18 cellular contexts compared by ENCODE assay signal in the genomic region with DNA sequence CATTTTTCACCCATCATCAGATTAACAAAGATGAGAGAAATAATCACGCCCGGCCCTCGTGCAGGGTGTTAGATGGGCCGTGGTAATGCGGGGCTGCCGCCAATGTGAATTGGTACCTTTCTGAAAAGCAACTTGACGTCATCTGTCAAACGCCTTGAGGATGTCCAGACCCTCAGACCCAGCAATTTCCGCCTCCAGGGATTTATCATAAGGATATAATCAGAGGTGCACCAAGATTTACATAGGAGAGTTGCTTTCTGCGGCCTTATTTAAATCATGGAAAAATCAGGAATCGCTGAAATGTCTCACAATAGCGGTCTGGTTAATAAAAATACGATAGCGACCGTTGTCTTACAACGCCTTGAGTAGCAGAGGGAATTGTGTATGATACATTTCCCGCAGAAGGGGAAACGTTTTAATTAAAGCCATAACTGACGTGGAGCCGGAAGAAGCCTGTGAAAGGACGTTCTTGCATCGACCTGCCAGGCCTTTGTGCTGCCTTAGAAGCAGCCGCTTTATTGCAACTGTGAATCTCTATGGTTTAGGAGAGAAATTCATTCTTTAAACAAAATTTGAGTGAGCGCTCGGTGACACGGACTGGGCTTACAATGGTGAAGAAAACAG. TPM values are rescaled to one million over a fixed set of nuclear protein-coding genes. Genes with fewer than 3 reads are reported as not detected.
DNase-seq lines count a peak whose midpoint lies in the region; ATAC-seq and TF ChIP-seq lines count a peak whose summit lies in the region.
"Had no signal": no experiment of that assay in that cellular context is flagged by ENCODE, and none has a peak within 500 bp of the region (broad histone marks: within the 10 kb centered on the region; RNA-seq: fewer than 3 reads in every experiment).

No MANE protein-coding gene starts in this region.

- H3K36me3 Mint-ChIP-seq in brain (no peaks in the 10 kb centered on the region), nephron progenitor cell (ENCODE audit: low read depth) (no peaks in the 10 kb centered on the region), type B pancreatic cell (no peaks in the 10 kb centered on the region), GM23338 (ENCODE audit: low read depth) (peaks cover 5% of the 10 kb centered on the region; the same call in 2 of the 3 replicates)

- H3K4me1 Mint-ChIP-seq in brain: peaks cover 51% of the 10 kb centered on the region
- peaks cover 31% of the 10 kb centered on the region for H3K4me1 Mint-ChIP-seq in nephron progenitor cell
- peaks cover 22% of the 10 kb centered on the region for H3K4me1 Mint-ChIP-seq in type B pancreatic cell (ENCODE audit: unreplicated experiment)
- H3K4me1 Mint-ChIP-seq in GM23338: peaks cover 12% of the 10 kb centered on the region

- H3K27me3 ChIP-seq in GM23338 (ENCODE audit: insufficient read depth): no peaks in the 10 kb centered on the region
- H3K27me3 ChIP-seq: Peyer's patch, SJSA1 had no signal

- no peak for ATAC-seq in GM23338
- no peak for ATAC-seq in stimulated activated naive CD8-positive, alpha-beta T cell treated with anti-CD3 and anti-CD28 coated beads, Interleukin-15, Interleukin-2, amounts not matched to agents 100 U/mL and 50 U/mL, for 24 hours

- no peak overlapping the region for H3K4me3 ChIP-seq in GM23338
- H3K4me3 ChIP-seq: Peyer's patch, SJSA1 had no signal

- H3F3A ChIP-seq in GM23338 (replicated peaks; ENCODE audit: low read depth): peaks cover 27% of the 10 kb centered on the region

- no peaks in the 10 kb centered on the region for H3K9me2 ChIP-seq in GM23338 (ENCODE audit: insufficient read depth)

- H3K4me3 Mint-ChIP-seq in brain: peak overlapping the region in 4 of 5 experiments; percentile 61 to 83 (median 76)
- peak overlapping the region; percentile 19 for H3K4me3 Mint-ChIP-seq in nephron progenitor cell
- peak overlapping the region; percentile 53 for H3K4me3 Mint-ChIP-seq in type B pancreatic cell
- no peak overlapping the region; the same call in 2 of the 3 replicates for H3K4me3 Mint-ChIP-seq in GM23338

- H3K4me2 ChIP-seq in GM23338: no peak overlapping the region

- H3K4me1 ChIP-seq in GM23338 (ENCODE audit: insufficient read depth): peaks cover 9% of the 10 kb centered on the region
- H3K4me1 ChIP-seq: Caco-2 had no signal

- peaks cover 10% of the 10 kb centered on the region for H3K79me2 ChIP-seq in GM23338 (replicated peaks; ENCODE audit: insufficient read depth)

- H3K36me3 ChIP-seq in GM23338 (ENCODE audit: insufficient read depth): no peaks in the 10 kb centered on the region
- H3K36me3 ChIP-seq: Peyer's patch had no signal

- no peak overlapping the region for H2AFZ ChIP-seq in GM23338

- H3K27ac Mint-ChIP-seq in brain (peak overlapping the region; percentile 79 to 99 (median 91)), nephron progenitor cell (no peak overlapping the region), type B pancreatic cell (peak overlapping the region; percentile 39), GM23338 (no peak overlapping the region)

- DNase-seq in NCI-H2227 treated with DMSO at 0.1 percent for 48 hours (lab: John Stamatoyannopoulos, UW) (peak; percentile 77), nephron progenitor cell (no peak), type B pancreatic cell (ENCODE audit: extremely low spot score, unreplicated experiment) (no peak), GM23338 (ENCODE audit: low spot score) (no peak), activated T-cell treated with anti-CD3 and anti-CD28 coated beads for 4 hours (no peak)
- DNase-seq in stimulated activated naive CD8-positive, alpha-beta T cell treated with anti-CD3 and anti-CD28 coated beads, Interleukin-15, Interleukin-2, amounts not matched to agents 100 U/mL and 50 U/mL, for 24 hours: no peak
- DNase-seq: ACHN; Caco-2; GF-D8; KBM-7; NCI-H1105; NCI-H2081 treated with DMSO at 0.1 percent for 48 hours; NCI-H510A; NCI-H748 treated with DMSO at 0.1 percent for 48 hours; NK-92 treated with Interleukin-12 subunit alpha and Interleukin-12 subunit beta, amount 100 ng/mL, for 24 hours; Peyer's patch had no signal

- TF ChIP-seq CTCF in brain (conservative IDR thresholded peaks at IDR 0.05) (no peak), nephron progenitor cell (IDR thresholded peaks at IDR 0.05) (no peak), type B pancreatic cell (conservative IDR thresholded peaks at IDR 0.05) (no peak), GM23338 (conservative IDR thresholded peaks at IDR 0.05; ENCODE audit: low read depth in 2 of 2) (no peak)

- H3K9me3 Mint-ChIP-seq in brain (peaks cover 0 to 3% (median 0%) of the 10 kb centered on the region in 5 experiments), nephron progenitor cell (no peaks in the 10 kb centered on the region), type B pancreatic cell (no peaks in the 10 kb centered on the region), GM23338 (peaks cover 2% of the 10 kb centered on the region; the same call in 2 of the 3 replicates)

- no peak overlapping the region for H3K27ac ChIP-seq in GM23338 (ENCODE audit: low read depth)
- H3K27ac ChIP-seq: Peyer's patch, SJSA1 had no signal

- H3K27me3 Mint-ChIP-seq in brain (no peaks in the 10 kb centered on the region), nephron progenitor cell (ENCODE audit: low read depth, poor library complexity) (peaks cover 16% of the 10 kb centered on the region), type B pancreatic cell (no peaks in the 10 kb centered on the region), GM23338 (ENCODE audit: insufficient read depth, low read depth, poor library complexity) (peaks cover 11% of the 10 kb centered on the region)

- H4K20me1 ChIP-seq in GM23338 (replicated peaks; ENCODE audit: insufficient read depth): peaks cover 8% of the 10 kb centered on the region

TF ChIP-seq in GM23338, 12 proteins besides CTCF, POLR2A, EP300 and RAD21:
- no peak for TF ChIP-seq JUNB (IDR thresholded peaks at IDR 0.05; ENCODE audit: unreplicated experiment)
- TF ChIP-seq ETS1 (IDR thresholded peaks at IDR 0.05): no peak
- TF ChIP-seq EZH2 (IDR thresholded peaks at IDR 0.05; ENCODE audit: low read depth, unreplicated experiment): no peak
- TF ChIP-seq, protein P1, sequence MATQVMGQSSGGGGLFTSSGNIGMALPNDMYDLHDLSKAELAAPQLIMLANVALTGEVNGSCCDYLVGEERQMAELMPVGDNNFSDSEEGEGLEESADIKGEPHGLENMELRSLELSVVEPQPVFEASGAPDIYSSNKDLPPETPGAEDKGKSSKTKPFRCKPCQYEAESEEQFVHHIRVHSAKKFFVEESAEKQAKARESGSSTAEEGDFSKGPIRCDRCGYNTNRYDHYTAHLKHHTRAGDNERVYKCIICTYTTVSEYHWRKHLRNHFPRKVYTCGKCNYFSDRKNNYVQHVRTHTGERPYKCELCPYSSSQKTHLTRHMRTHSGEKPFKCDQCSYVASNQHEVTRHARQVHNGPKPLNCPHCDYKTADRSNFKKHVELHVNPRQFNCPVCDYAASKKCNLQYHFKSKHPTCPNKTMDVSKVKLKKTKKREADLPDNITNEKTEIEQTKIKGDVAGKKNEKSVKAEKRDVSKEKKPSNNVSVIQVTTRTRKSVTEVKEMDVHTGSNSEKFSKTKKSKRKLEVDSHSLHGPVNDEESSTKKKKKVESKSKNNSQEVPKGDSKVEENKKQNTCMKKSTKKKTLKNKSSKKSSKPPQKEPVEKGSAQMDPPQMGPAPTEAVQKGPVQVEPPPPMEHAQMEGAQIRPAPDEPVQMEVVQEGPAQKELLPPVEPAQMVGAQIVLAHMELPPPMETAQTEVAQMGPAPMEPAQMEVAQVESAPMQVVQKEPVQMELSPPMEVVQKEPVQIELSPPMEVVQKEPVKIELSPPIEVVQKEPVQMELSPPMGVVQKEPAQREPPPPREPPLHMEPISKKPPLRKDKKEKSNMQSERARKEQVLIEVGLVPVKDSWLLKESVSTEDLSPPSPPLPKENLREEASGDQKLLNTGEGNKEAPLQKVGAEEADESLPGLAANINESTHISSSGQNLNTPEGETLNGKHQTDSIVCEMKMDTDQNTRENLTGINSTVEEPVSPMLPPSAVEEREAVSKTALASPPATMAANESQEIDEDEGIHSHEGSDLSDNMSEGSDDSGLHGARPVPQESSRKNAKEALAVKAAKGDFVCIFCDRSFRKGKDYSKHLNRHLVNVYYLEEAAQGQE (IDR thresholded peaks at IDR 0.05; ENCODE audit: unreplicated experiment): no peak

RNA-seq across cellular contexts. Expression of gene NDUFS7, which starts 32.3 kb away (rescaled TPM):
- 275 TPM for polyA plus RNA-seq in brain (ENCODE audit: insufficient read depth, low read depth, low replicate concordance)
- total RNA-seq in type B pancreatic cell (ENCODE audit: low replicate concordance): 83.3 and 98.3 TPM in 2 replicates
- 128 and 132 TPM in 2 replicates for total RNA-seq in GM23338 (2014; rRNA removed; shearing (Covaris generic))
- 201 and 203 TPM in 2 replicates for polyA plus RNA-seq in GM23338 (2016; fragmentation: Nextera tagmentation; extraction: Ambion mirVana)

RNA-seq across cellular contexts. Expression of gene GAMT, which starts 49.9 kb away (rescaled TPM):
- polyA plus RNA-seq in brain (ENCODE audit: insufficient read depth, low read depth, low replicate concordance) (146 TPM), GM23338 (2016; fragmentation: Nextera tagmentation; extraction: Ambion mirVana) (33.6 and 36.9 TPM in 2 replicates)
- 33.7 and 37.9 TPM in 2 replicates for total RNA-seq in type B pancreatic cell (ENCODE audit: low replicate concordance)
- 21.5 and 27.3 TPM in 2 replicates for total RNA-seq in GM23338 (2014; rRNA removed; shearing (Covaris generic))

RNA-seq across cellular contexts. Expression of gene DAZAP1, which starts 56.0 kb away (rescaled TPM):
- 81.4 TPM for polyA plus RNA-seq in brain (ENCODE audit: insufficient read depth, low read depth, low replicate concordance)
- total RNA-seq in type B pancreatic cell (ENCODE audit: low replicate concordance): 124 and 141 TPM in 2 replicates
- total RNA-seq in GM23338 (2014; rRNA removed; shearing (Covaris generic)): 180 and 194 TPM in 2 replicates
- 44.1 and 48.1 TPM in 2 replicates for polyA plus RNA-seq in GM23338 (2016; fragmentation: Nextera tagmentation; extraction: Ambion mirVana)

Comparison
In these comparisons a context has a peak if more than half of its experiments do, and no peak if none do; other contexts are left out.
1. H3K27ac Mint-ChIP-seq: peak in brain (5 of 5) and type B pancreatic cell (single experiment); none in nephron progenitor cell (single experiment) and GM23338 (single experiment).